In the genomic region with DNA sequence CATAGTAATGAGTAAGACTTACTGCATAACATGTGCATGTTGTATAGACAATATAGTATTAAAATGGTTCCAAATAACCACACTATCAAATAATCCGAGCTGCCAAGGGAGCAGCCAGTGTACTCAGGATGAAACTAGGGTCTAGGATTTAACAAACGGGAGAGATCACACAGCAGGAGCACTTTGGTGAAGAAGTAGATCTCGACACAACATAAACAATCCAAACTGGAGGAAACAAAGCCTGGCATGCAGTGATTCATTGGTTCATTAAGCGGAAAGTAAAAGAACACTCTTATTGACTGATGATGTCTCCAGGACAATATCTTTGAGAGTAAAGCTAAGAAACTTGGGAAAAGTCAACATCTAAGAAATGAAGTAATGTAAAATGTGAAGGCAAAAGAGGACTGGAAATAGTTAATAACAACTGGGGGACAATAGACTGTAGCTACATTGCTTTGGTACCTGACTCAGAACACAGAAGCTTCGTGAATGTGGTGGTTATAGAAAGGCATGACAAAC, we compare ENCODE assay signal across 23 cellular contexts.
"Had no signal": no experiment of that assay in that cellular context is flagged by ENCODE, and none has a peak within 500 bp of the region (broad histone marks: within the 10 kb centered on the region; RNA-seq: fewer than 3 reads in every experiment).

No MANE protein-coding gene starts in this region.

- H3K27ac ChIP-seq: adrenal gland, ascending aorta, cardiac muscle cell, foreskin keratinocyte, hepatocyte, thyroid gland, upper lobe of right lung had no signal

- H3K4me1 ChIP-seq: adrenal gland, ascending aorta, foreskin keratinocyte, thyroid gland, upper lobe of right lung had no signal

- DNase-seq: activated B cell treated with CpG ODN at 0.5 μM for 24 hours; activated CD4-positive, alpha-beta T cell treated with anti-CD3 and anti-CD28 coated beads for 36 hours; activated CD4-positive, alpha-beta T cell treated with anti-CD3 and anti-CD28 coated beads, Interleukin-2, amount 50 U/mL, for 4 hours; activated CD8-positive, alpha-beta memory T cell treated with anti-CD3 and anti-CD28 coated beads for 24 hours; activated CD8-positive, alpha-beta memory T cell treated with anti-CD3 and anti-CD28 coated beads, Interleukin-2, amount 50 U/mL, for 4 hours; activated T-cell treated with anti-CD3 and anti-CD28 coated beads, Interleukin-2, amount 50 U/mL, for 24 hours; adrenal gland; effector CD8-positive, alpha-beta T cell; foreskin keratinocyte; glutamatergic neuron; immature natural killer cell; posterior cingulate gyrus; retina; stimulated activated CD4-positive, alpha-beta T cell treated with anti-CD3 and anti-CD28 coated beads, Interleukin-4, amount 100 ng/mL, for 4 hours; substantia nigra; SW 1271; T-helper 17 cell; thyroid gland; upper lobe of right lung had no signal

- H3K4me3 ChIP-seq: adrenal gland, ascending aorta, cardiac muscle cell, hepatocyte, thyroid gland, upper lobe of right lung had no signal

- ATAC-seq: activated CD4-positive, alpha-beta T cell treated with anti-CD3 and anti-CD28 coated beads for 36 hours; activated T-helper 17 cell treated with anti-CD3 and anti-CD28 coated beads, Interleukin-2, amount 50 U/mL, for 72 hours; foreskin keratinocyte; T-helper 17 cell; upper lobe of right lung had no signal

- H3K36me3 ChIP-seq: adrenal gland, ascending aorta, cardiac muscle cell, thyroid gland, upper lobe of right lung had no signal

- H3K9me3 ChIP-seq: adrenal gland, ascending aorta, thyroid gland, upper lobe of right lung had no signal
